Comparison of ENCODE assay signal across 14 cellular contexts in genomic region chr5:150143725-150144058, GRCh38. TPM values are rescaled to one million over a fixed set of nuclear protein-coding genes. Genes with fewer than 3 reads are reported as not detected.
DNase-seq lines count a peak whose midpoint lies in the region; ATAC-seq, FAIRE-seq and TF ChIP-seq lines count a peak whose summit lies in the region.
"Had no signal": no experiment of that assay in that cellular context is flagged by ENCODE, and none has a peak within 500 bp of the region (broad histone marks: within the 10 kb centered on the region; RNA-seq: fewer than 3 reads in every experiment).

No MANE protein-coding gene starts in this region.

- no peaks in the 10 kb centered on the region for H3K36me3 Mint-ChIP-seq in mesothelial cell of epicardium
- H3K36me3 Mint-ChIP-seq: activated naive CD8-positive, alpha-beta T cell treated with anti-CD3 and anti-CD28 coated beads for 36 hours had no signal

- H4K91ac ChIP-seq in H1 (replicated peaks; ENCODE audit: insufficient read length, low read length): no peak overlapping the region

- H4K8ac ChIP-seq in H1 (ENCODE audit: extremely low read depth, insufficient read depth, low read length): no peak overlapping the region; the same call in 1 of the 2 replicates

- no peak overlapping the region for H2BK120ac ChIP-seq in H1 (replicated peaks; ENCODE audit: low read depth, low read length)

- H3K27me3 ChIP-seq in PC-9 (ENCODE audit: insufficient read depth, low read depth): no peaks in the 10 kb centered on the region
- H3K27me3 ChIP-seq in H1 (replicated peaks in 1 of 4; ENCODE audit: control insufficient read depth in 3 of 4, extremely low read depth in 1 of 4, insufficient read depth in 3 of 4, low read length in 3 of 4): no peaks in the 10 kb centered on the region; a peak in 1 of 7 replicates

- H3K4me2 ChIP-seq in PC-9 (no peak overlapping the region; the same call in 1 of the 2 replicates), H1 (ENCODE audit: insufficient read depth in 1 of 2, low read depth in 2 of 2, low read length in 2 of 2) (0 out of 4 replicates have a peak overlapping the region, but pooled peaks of 1 of the 2 experiments have one; percentile 35)

- 0 out of 2 replicates have a peak overlapping the region, but pooled peaks have one; percentile 71 for H2BK12ac ChIP-seq in H1 (ENCODE audit: low read depth, low read length)

- H3K56ac ChIP-seq in H1 (replicated peaks; ENCODE audit: insufficient read length, low read depth, low read length): no peak overlapping the region

- H2BK20ac ChIP-seq in H1 (ENCODE audit: low read length): peak overlapping the region; percentile 72; the same call in 1 of the 2 replicates

- peak overlapping the region; percentile 100 for H3K27ac Mint-ChIP-seq in mesothelial cell of epicardium
- H3K27ac Mint-ChIP-seq: activated naive CD8-positive, alpha-beta T cell treated with anti-CD3 and anti-CD28 coated beads for 36 hours had no signal

- DNase-seq in PC-9: no peak
- no peak for DNase-seq in H1 (ENCODE audit: low read depth in 1 of 2, low spot score in 2 of 2)
- no peak for DNase-seq in mesothelial cell of epicardium (ENCODE audit: low spot score in 2 of 2, unreplicated experiment in 2 of 2)
- DNase-seq: activated CD4-positive, CD25-positive, alpha-beta regulatory T cell treated with anti-CD3 and anti-CD28 coated beads, Interleukin-2, amount 50 U/mL, for 72 hours; activated naive CD8-positive, alpha-beta T cell treated with anti-CD3 and anti-CD28 coated beads for 36 hours; glutamatergic neuron; NCI-H146 had no signal

- no peak for TF ChIP-seq CTCF in PC-9 (conservative IDR thresholded peaks at IDR 0.05)
- TF ChIP-seq CTCF in H1 (IDR thresholded peaks at IDR 0.05; ENCODE audit: control extremely low read depth in 1 of 3, insufficient read depth in 1 of 3, low read depth in 1 of 3, low read length in 3 of 3): no peak
- TF ChIP-seq CTCF in mesothelial cell of epicardium (IDR thresholded peaks at IDR 0.05; ENCODE audit: unreplicated experiment): no peak

- H3K79me2 ChIP-seq in PC-9 (ENCODE audit: low read depth) (no peaks in the 10 kb centered on the region), H1 (ENCODE audit: control insufficient read depth in 1 of 2, insufficient read depth in 2 of 2, low read length in 2 of 2) (no peaks in the 10 kb centered on the region)

- no peak for TF ChIP-seq EP300 in H1 (IDR thresholded peaks at IDR 0.05; ENCODE audit: borderline replicate concordance in 1 of 2, low read depth in 2 of 2, low read length in 2 of 2)

- H3K4me3 Mint-ChIP-seq in mesothelial cell of epicardium: no peak overlapping the region
- H3K4me3 Mint-ChIP-seq: activated naive CD8-positive, alpha-beta T cell treated with anti-CD3 and anti-CD28 coated beads for 36 hours; neural crest cell had no signal

- ATAC-seq in HG03457 (IDR thresholded peaks at IDR 0.05; ENCODE audit: unreplicated experiment): no peak
- no peak for ATAC-seq in HG02610 (IDR thresholded peaks at IDR 0.05; ENCODE audit: unreplicated experiment)
- no peak for ATAC-seq in HG03439 (IDR thresholded peaks at IDR 0.05; ENCODE audit: unreplicated experiment)
- no peak for ATAC-seq in HG03520 (IDR thresholded peaks at IDR 0.05; ENCODE audit: unreplicated experiment)

- TF ChIP-seq RAD21 in H1 (IDR thresholded peaks at IDR 0.05 in 1 of 2, conservative IDR thresholded peaks at IDR 0.05 in 1 of 2; ENCODE audit: low read depth in 2 of 2, low read length in 2 of 2): no peak

- H3K23ac ChIP-seq in H1 (ENCODE audit: insufficient read length): no peak overlapping the region

- WGBS in H1 (ENCODE audit: extremely low coverage in 1 of 2, insufficient coverage in 1 of 2, insufficient read length in 1 of 2, insufficient replicate concordance in 2 of 2, low coverage in 1 of 2, low lambda C conversion rate in 2 of 2, missing lambda C conversion rate in 1 of 2), 2 experiments: 86% methylated on average over 13 of the region's 13 CpGs; no CpG with 5 or more reads in 1 of the 2 experiments

- no TSS peak for BruUV-seq in PC-9 (replicated peaks; lab: Mats Ljungman, UMichigan)

- no peaks in the 10 kb centered on the region for H3K9me3 ChIP-seq in PC-9 (ENCODE audit: insufficient read depth, low read depth)
- no peaks in the 10 kb centered on the region for H3K9me3 ChIP-seq in H1 (ENCODE audit: insufficient read depth in 2 of 2, low read depth in 1 of 2, low read length in 1 of 2)

- no peaks in the 10 kb centered on the region for H3K36me3 ChIP-seq in PC-9 (ENCODE audit: low read depth)
- H3K36me3 ChIP-seq in H1 (ENCODE audit: control insufficient read depth in 2 of 4, insufficient read depth in 4 of 4, low read length in 3 of 4): no peaks in the 10 kb centered on the region

- peak overlapping the region; percentile 51; the same call in 1 of the 2 replicates for H3K18ac ChIP-seq in H1 (ENCODE audit: extremely low read depth, low read length)

- no peaks in the 10 kb centered on the region for H3K27me3 Mint-ChIP-seq in mesothelial cell of epicardium (ENCODE audit: low read depth)
- H3K27me3 Mint-ChIP-seq: activated naive CD8-positive, alpha-beta T cell treated with anti-CD3 and anti-CD28 coated beads for 36 hours had no signal

- no peak overlapping the region for H4K5ac ChIP-seq in H1 (ENCODE audit: insufficient read length, low read depth, low read length)

- H3K4ac ChIP-seq in H1 (replicated peaks; ENCODE audit: insufficient read length, low read depth, low read length): no peak overlapping the region

- H2AK5ac ChIP-seq in H1 (ENCODE audit: low read depth, low read length): no peak overlapping the region

- H2AFZ ChIP-seq in PC-9: no peak overlapping the region
- H2AFZ ChIP-seq in H1 (ENCODE audit: low read length): no peak overlapping the region

- no peak for FAIRE-seq in H1 (lab: Jason Lieb, UNC)

- H2BK15ac ChIP-seq in H1 (ENCODE audit: low read length): peak overlapping the region; percentile 40; the same call in 1 of the 2 replicates

- H3K4me1 ChIP-seq in PC-9 (replicated peaks; ENCODE audit: insufficient read depth): peaks cover 17% of the 10 kb centered on the region
- H3K4me1 ChIP-seq in H1 (replicated peaks in 1 of 4; ENCODE audit: control insufficient read depth in 3 of 4, insufficient read depth in 4 of 4, low read length in 3 of 4): peaks cover 4 to 22% (median 15%) of the 10 kb centered on the region in 4 experiments

- H2BK5ac ChIP-seq in H1 (ENCODE audit: low read depth, low read length): peak overlapping the region; percentile 31; the same call in 1 of the 2 replicates

- H4K20me1 ChIP-seq in PC-9 (ENCODE audit: insufficient read depth): no peaks in the 10 kb centered on the region
- no peaks in the 10 kb centered on the region for H4K20me1 ChIP-seq in H1 (replicated peaks in 1 of 2; ENCODE audit: control insufficient read depth in 1 of 2, insufficient read depth in 2 of 2, low read length in 2 of 2)

- peaks cover 10% of the 10 kb centered on the region for H3F3A ChIP-seq in PC-9 (ENCODE audit: insufficient read depth, low read depth)

- TF ChIP-seq POLR2A in H1 (IDR thresholded peaks at IDR 0.05; ENCODE audit: control extremely low read depth in 1 of 2, low read depth in 2 of 2, low read length in 2 of 2): no peak

- intact Hi-C loops in PC-9 (cut with micrococcal nuclease; ENCODE audit: unreplicated experiment): no loop called here

- POLR2A ChIA-PET in PC-9 (lab: Charles Lee; ENCODE audit: unreplicated experiment): interaction anchor here (0.6 kb wide), 2 partner anchors 50 to 165 kb away, joined by 3 to 6 read pairs; no protein-coding TSS in a partner anchor
- POLR2A ChIA-PET in H1 (lab: Charles Lee; ENCODE audit: partially characterized antibody): interaction anchor here (1.7 kb wide), 1 partner anchor 12 kb away, joined by 6 read pairs; the partner anchor contains the start of gene PDGFRB

- CTCF ChIA-PET in PC-9 (lab: Charles Lee): no interaction called here
- CTCF ChIA-PET in H1 (lab: Charles Lee; ENCODE audit: partially characterized antibody): interaction anchor here (1.4 to 13.1 kb wide), 5 partner anchors 11 to 112 kb away, joined by 3 to 188 read pairs (median 5); partner anchors contain the start of gene PDGFRB

- no peak overlapping the region for H3K9ac ChIP-seq in H1 (replicated peaks in 1 of 4; ENCODE audit: extremely low read depth in 1 of 4, low read depth in 3 of 4, low read length in 3 of 4)

- H3K14ac ChIP-seq in H1 (ENCODE audit: insufficient read length): no peak overlapping the region

- H3K4me1 Mint-ChIP-seq in mesothelial cell of epicardium: peaks cover 66% of the 10 kb centered on the region

- H3K79me1 ChIP-seq in H1 (ENCODE audit: low read depth, low read length): no peaks in the 10 kb centered on the region; the same call in 1 of the 2 replicates

- H3K9me2 ChIP-seq in PC-9 (ENCODE audit: insufficient read depth): no peaks in the 10 kb centered on the region

- no peaks in the 10 kb centered on the region for H3K9me3 Mint-ChIP-seq in mesothelial cell of epicardium
- H3K9me3 Mint-ChIP-seq: activated naive CD8-positive, alpha-beta T cell treated with anti-CD3 and anti-CD28 coated beads for 36 hours; neural crest cell had no signal

- no peaks in the 10 kb centered on the region for H3K23me2 ChIP-seq in H1 (ENCODE audit: low read depth, low read length)

- H3K4me3 ChIP-seq in PC-9 (no peak overlapping the region), H1 (ENCODE audit: extremely low read depth in 1 of 4, insufficient read depth in 2 of 4, low read depth in 3 of 4, low read length in 4 of 4) (no peak overlapping the region)

- peak overlapping the region; percentile 85 for H3K27ac ChIP-seq in PC-9
- no peak overlapping the region for H3K27ac ChIP-seq in H1 (ENCODE audit: low read depth, low read length)
- peak overlapping the region; percentile 84 for H3K27ac ChIP-seq in temporal lobe (ENCODE audit: low read depth, low read length)

RNA-seq across cellular contexts. Expression of gene PDGFRB, which starts 12.0 kb away (rescaled TPM):
- 0.08 TPM in 1 of 2 replicates, not detected in the other for total RNA-seq in PC-9 (2021)
- 13.7 and 15.9 TPM in 2 replicates for total RNA-seq in H1 (2021; fragmentation: NEBNext Ultra II Directional; extraction: Animal tissue kit (Norgen Biotek cat#: 25700))
- 4.2 and 5.9 TPM in 2 replicates for polyA plus RNA-seq in H1 (2011; rRNA removed)
- polyA plus RNA-seq in H1 (2011; cell fraction: cytosol; rRNA removed): 3.6 TPM
- polyA plus RNA-seq in H1 (2011; cell fraction: nucleus; rRNA removed): 12.1 TPM
- polyA plus RNA-seq in H1 (2012, experiment 1 of 2): 4.0 to 5.6 TPM (median 5.0 TPM) in 4 replicates
- polyA plus RNA-seq in H1 (2012, experiment 2 of 2): 3.9 TPM
- 14.2 TPM for polyA plus RNA-seq in H1 (2013, experiment 1 of 2)
- polyA plus RNA-seq in H1 (2013, experiment 2 of 2): 15.0 TPM
- polyA minus RNA-seq in H1 (2011; rRNA and poly(A)+ RNA removed): 15.1 and 15.7 TPM in 2 replicates
- 6.9 TPM for polyA minus RNA-seq in H1 (2011; cell fraction: cytosol; rRNA and poly(A)+ RNA removed)
- polyA minus RNA-seq in H1 (2011; cell fraction: nucleus; rRNA and poly(A)+ RNA removed): 21.7 TPM
- total RNA-seq in mesothelial cell of epicardium: 100 to 105 TPM (median 102 TPM) in 3 replicates
- total RNA-seq in temporal lobe: 19.4 TPM

RNA-seq across cellular contexts. Expression of gene CDX1, which starts 22.9 kb away (rescaled TPM):
- total RNA-seq in PC-9 (2021) (not detected in 2 replicates), mesothelial cell of epicardium (0.51 to 1.1 TPM (median 0.68 TPM) in 3 replicates), temporal lobe (not detected)
- not detected in 2 replicates for total RNA-seq in H1 (2021; fragmentation: NEBNext Ultra II Directional; extraction: Animal tissue kit (Norgen Biotek cat#: 25700))
- 0.06 TPM in 1 of 2 replicates, not detected in the other for polyA plus RNA-seq in H1 (2011; rRNA removed)
- not detected for polyA plus RNA-seq in H1 (2011; cell fraction: cytosol; rRNA removed)
- not detected for polyA plus RNA-seq in H1 (2011; cell fraction: nucleus; rRNA removed)
- not detected in 4 replicates for polyA plus RNA-seq in H1 (2012, experiment 1 of 2)
- polyA plus RNA-seq in H1 (2012, experiment 2 of 2): 0.13 TPM
- 0.06 TPM for polyA plus RNA-seq in H1 (2013, experiment 1 of 2)
- polyA plus RNA-seq in H1 (2013, experiment 2 of 2): 0.04 TPM
- polyA minus RNA-seq in H1 (2011; rRNA and poly(A)+ RNA removed): not detected in 2 replicates
- not detected for polyA minus RNA-seq in H1 (2011; cell fraction: cytosol; rRNA and poly(A)+ RNA removed)
- not detected for polyA minus RNA-seq in H1 (2011; cell fraction: nucleus; rRNA and poly(A)+ RNA removed)
- total RNA-seq: activated naive CD8-positive, alpha-beta T cell treated with anti-CD3 and anti-CD28 coated beads for 36 hours; neural crest cell; OCI-LY7 had no signal

RNA-seq across cellular contexts. Expression of gene SLC6A7, which starts 46.2 kb away (rescaled TPM):
- 0.25 TPM in 1 of 2 replicates, not detected in the other for total RNA-seq in PC-9 (2021)
- total RNA-seq in H1 (2021; fragmentation: NEBNext Ultra II Directional; extraction: Animal tissue kit (Norgen Biotek cat#: 25700)): 0.07 TPM in 1 of 2 replicates, not detected in the other
- 0.02 and 0.12 TPM in 2 replicates for polyA plus RNA-seq in H1 (2011; rRNA removed)
- polyA plus RNA-seq in H1 (2011; cell fraction: cytosol; rRNA removed): 0.04 TPM
- polyA plus RNA-seq in H1 (2011; cell fraction: nucleus; rRNA removed): 0.58 TPM
- polyA plus RNA-seq in H1 (2012, experiment 1 of 2): 0.09 to 0.13 TPM (median 0.11 TPM) in 3 of 4 replicates, not detected in the other
- polyA plus RNA-seq in H1 (2012, experiment 2 of 2): not detected
- polyA plus RNA-seq in H1 (2013, experiment 1 of 2): 0.06 TPM
- polyA plus RNA-seq in H1 (2013, experiment 2 of 2): 0.06 TPM
- polyA minus RNA-seq in H1 (2011; rRNA and poly(A)+ RNA removed): 0.41 TPM in 1 of 2 replicates, not detected in the other
- polyA minus RNA-seq in H1 (2011; cell fraction: cytosol; rRNA and poly(A)+ RNA removed): not detected
- polyA minus RNA-seq in H1 (2011; cell fraction: nucleus; rRNA and poly(A)+ RNA removed): not detected
- not detected in 3 replicates for total RNA-seq in mesothelial cell of epicardium
- 1.5 TPM for total RNA-seq in temporal lobe
- total RNA-seq: activated naive CD8-positive, alpha-beta T cell treated with anti-CD3 and anti-CD28 coated beads for 36 hours; neural crest cell; OCI-LY7 had no signal

RNA-seq across cellular contexts. Expression of gene CSF1R, which starts 57.3 kb away (rescaled TPM):
- total RNA-seq in PC-9 (2021) (0.72 and 0.95 TPM in 2 replicates), mesothelial cell of epicardium (0.07 to 0.27 TPM (median 0.18 TPM) in 3 replicates), temporal lobe (6.4 TPM)
- total RNA-seq in H1 (2021; fragmentation: NEBNext Ultra II Directional; extraction: Animal tissue kit (Norgen Biotek cat#: 25700)): not detected in 2 replicates
- polyA plus RNA-seq in H1 (2011; rRNA removed): 0.12 TPM in 1 of 2 replicates, not detected in the other
- polyA plus RNA-seq in H1 (2011; cell fraction: cytosol; rRNA removed): not detected
- polyA plus RNA-seq in H1 (2011; cell fraction: nucleus; rRNA removed): not detected
- 0.14 TPM in 1 of 4 replicates, not detected in the others for polyA plus RNA-seq in H1 (2012, experiment 1 of 2)
- polyA plus RNA-seq in H1 (2012, experiment 2 of 2): 0.08 TPM
- 0.08 TPM for polyA plus RNA-seq in H1 (2013, experiment 1 of 2)
- polyA plus RNA-seq in H1 (2013, experiment 2 of 2): 0.04 TPM
- polyA minus RNA-seq in H1 (2011; rRNA and poly(A)+ RNA removed): not detected in 2 replicates
- polyA minus RNA-seq in H1 (2011; cell fraction: cytosol; rRNA and poly(A)+ RNA removed): not detected
- polyA minus RNA-seq in H1 (2011; cell fraction: nucleus; rRNA and poly(A)+ RNA removed): not detected
- total RNA-seq: activated naive CD8-positive, alpha-beta T cell treated with anti-CD3 and anti-CD28 coated beads for 36 hours; neural crest cell; OCI-LY7 had no signal

Comparison
In these comparisons a context has a peak if more than half of its experiments do, and no peak if none do; other contexts are left out.
1. RNA of gene PDGFRB, which starts 12.0 kb away (total RNA-seq): 100 to 105 TPM in mesothelial cell of epicardium, 19.4 TPM in temporal lobe (single experiment) and 13.7 to 15.9 TPM in H1; 0.08 TPM in PC-9; every median in the first group is over 10 times any median in the second.